In the genomic region with DNA sequence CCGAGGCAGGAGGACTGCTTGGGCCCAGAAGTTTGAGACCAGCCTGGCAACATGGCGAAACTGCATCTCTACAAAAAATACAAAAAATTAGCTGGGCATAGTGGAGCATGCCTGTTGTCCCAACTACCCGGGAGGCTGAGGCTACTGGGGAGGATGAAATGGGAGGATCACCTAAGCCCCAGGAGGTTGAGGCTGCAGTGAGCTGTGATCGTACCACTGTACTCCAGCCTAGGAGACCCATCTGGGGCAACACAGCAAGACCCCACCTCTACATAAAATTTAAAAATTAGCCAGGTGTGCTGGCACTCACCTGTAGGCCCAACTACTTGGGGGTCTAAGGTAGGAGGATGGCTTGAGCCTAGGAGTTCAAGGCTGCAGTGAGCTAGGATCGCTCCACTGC, we compare ENCODE assay signal across 21 cellular contexts. TPM values are rescaled to one million over a fixed set of nuclear protein-coding genes. Genes with fewer than 3 reads are reported as not detected.
A peak's percentile ranks its signal among the peaks of the same experiment; 100 is the strongest.
DNase-seq lines count a peak whose midpoint lies in the region; ATAC-seq, FAIRE-seq and TF ChIP-seq lines count a peak whose summit lies in the region.
"Had no signal": no experiment of that assay in that cellular context is flagged by ENCODE, and none has a peak within 500 bp of the region (broad histone marks: within the 10 kb centered on the region; RNA-seq: fewer than 3 reads in every experiment).

No MANE protein-coding gene starts in this region.

- TF ChIP-seq EP300 in HepG2 (IDR thresholded peaks at IDR 0.05; ENCODE audit: low read depth in 2 of 2, low read length in 2 of 2) (no peak), HepG2 (CRISPR knock-in tag; IDR thresholded peaks at IDR 0.05; ENCODE audit: borderline replicate concordance) (no peak)

- peaks cover 40% of the 10 kb centered on the region for H3K79me2 ChIP-seq in HepG2 (ENCODE audit: insufficient read depth, low read length)
- peaks cover 53% of the 10 kb centered on the region for H3K79me2 ChIP-seq in Karpas-422 (ENCODE audit: low read length)

- H2AFZ ChIP-seq in HepG2 (ENCODE audit: low read length) (no peak overlapping the region), Karpas-422 (ENCODE audit: low read length) (no peak overlapping the region)
- H2AFZ ChIP-seq: neural progenitor cell had no signal

- DNase-seq in HepG2 (ENCODE audit: low spot score) (no peak), right lobe of liver (no peak), Karpas-422 (no peak), T-cell (no peak)
- DNase-seq in activated naive CD8-positive, alpha-beta T cell treated with anti-CD3 and anti-CD28 coated beads, Interleukin-2, amount 50 U/mL, for 24 hours, result no peak
- DNase-seq in stimulated activated effector memory CD8-positive, alpha-beta T cell treated with anti-CD3 and anti-CD28 coated beads, Interleukin-12 subunit alpha, Interleukin-12 subunit beta, amount 100 ng/mL, for 72 hours (ENCODE audit: low spot score in 2 of 2), result no peak
- DNase-seq: activated CD4-positive, alpha-beta T cell treated with anti-CD3 and anti-CD28 coated beads for 1 hour; aorta; H7; hippocampal formation; kidney glomerular epithelial cell; mesendoderm; NCI-H187 treated with DMSO at 0.1 percent for 48 hours; NCI-H446; SHP77 treated with DMSO at 0.1 percent for 48 hours; tibial artery had no signal

- H3K27ac ChIP-seq in HepG2 (ENCODE audit: extremely low read length, insufficient read depth, low read length), result no peak overlapping the region
- no peak overlapping the region for H3K27ac ChIP-seq in right lobe of liver
- no peak overlapping the region for H3K27ac ChIP-seq in Karpas-422 (ENCODE audit: low read length)
- H3K27ac ChIP-seq: neural progenitor cell had no signal

- no peak for ATAC-seq in HepG2
- ATAC-seq in right lobe of liver, result no peak
- ATAC-seq in activated naive CD8-positive, alpha-beta T cell treated with anti-CD3 and anti-CD28 coated beads, Interleukin-2, amount 50 U/mL, for 24 hours, result no peak
- no peak for ATAC-seq in stimulated activated effector memory CD8-positive, alpha-beta T cell treated with anti-CD3 and anti-CD28 coated beads, Interleukin-12 subunit alpha, Interleukin-12 subunit beta, amount 100 ng/mL, for 72 hours
- no peak for ATAC-seq in T-cell (replicated peaks in 1 of 4)
- no peak for ATAC-seq in HG02610 (IDR thresholded peaks at IDR 0.05; ENCODE audit: unreplicated experiment)
- ATAC-seq in HG03439 (IDR thresholded peaks at IDR 0.05; ENCODE audit: unreplicated experiment), result no peak
- ATAC-seq: activated T-helper 17 cell treated with anti-CD3 and anti-CD28 coated beads, Interleukin-2, amount 50 U/mL, for 72 hours had no signal

- peaks cover 27% of the 10 kb centered on the region for H3K4me1 Mint-ChIP-seq in activated naive CD8-positive, alpha-beta T cell treated with anti-CD3 and anti-CD28 coated beads, Interleukin-2, amount 50 U/mL, for 24 hours
- H3K4me1 Mint-ChIP-seq in stimulated activated effector memory CD8-positive, alpha-beta T cell treated with anti-CD3 and anti-CD28 coated beads, Interleukin-12 subunit alpha, Interleukin-12 subunit beta, amount 100 ng/mL, for 72 hours, result peaks cover 29% of the 10 kb centered on the region
- peaks cover 16 to 48% (median 47%) of the 10 kb centered on the region in 3 donors for H3K4me1 Mint-ChIP-seq in T-cell
- H3K4me1 Mint-ChIP-seq: activated T-helper 17 cell treated with anti-CD3 and anti-CD28 coated beads, Interleukin-2, amount 50 U/mL, for 72 hours had no signal

- H3K36me3 ChIP-seq in HepG2 (replicated peaks in 1 of 2; ENCODE audit: control insufficient read depth in 1 of 2, insufficient read depth in 2 of 2, low read length in 2 of 2), result no peaks in the 10 kb centered on the region
- no peaks in the 10 kb centered on the region for H3K36me3 ChIP-seq in right lobe of liver
- H3K36me3 ChIP-seq in Karpas-422 (ENCODE audit: insufficient read depth, low read length), result peaks cover 19% of the 10 kb centered on the region; the same call in 1 of the 2 replicates
- H3K36me3 ChIP-seq: neural progenitor cell had no signal

- peaks cover 12% of the 10 kb centered on the region for H3K36me3 Mint-ChIP-seq in activated naive CD8-positive, alpha-beta T cell treated with anti-CD3 and anti-CD28 coated beads, Interleukin-2, amount 50 U/mL, for 24 hours (ENCODE audit: low read depth)
- H3K36me3 Mint-ChIP-seq in stimulated activated effector memory CD8-positive, alpha-beta T cell treated with anti-CD3 and anti-CD28 coated beads, Interleukin-12 subunit alpha, Interleukin-12 subunit beta, amount 100 ng/mL, for 72 hours, result peaks cover 46% of the 10 kb centered on the region
- H3K36me3 Mint-ChIP-seq in T-cell, result peaks cover 7% of the 10 kb centered on the region

- in situ Hi-C loops in HepG2 (cut with HindIII; ENCODE audit: extremely low pct_ligation_motif_present, low pct_unique_long_range_greater_than_20kb), result no loop called here

- no TSS peak for BruUV-seq in HepG2 (replicated peaks; lab: Mats Ljungman, UMichigan)

- H3K27me3 ChIP-seq in HepG2 (ENCODE audit: control insufficient read depth in 1 of 2, insufficient read depth in 2 of 2, low read length in 2 of 2), result no peaks in the 10 kb centered on the region; a peak in 1 of 5 replicates
- no peaks in the 10 kb centered on the region for H3K27me3 ChIP-seq in right lobe of liver
- H3K27me3 ChIP-seq in Karpas-422 (ENCODE audit: low read length), result no peaks in the 10 kb centered on the region
- H3K27me3 ChIP-seq: tibial artery had no signal

- CTCF ChIA-PET in HepG2 (lab: Yijun Ruan, JAX; ENCODE audit: low intra/inter-chr PET ratio, low total read pairs), result no interaction called here
- CTCF ChIA-PET in T-cell (lab: Charles Lee), result no interaction called here

- H3K4me1 ChIP-seq in HepG2 (ENCODE audit: insufficient read depth, low read length) (peaks cover 82% of the 10 kb centered on the region), right lobe of liver (peaks cover 0 to 70% (median 26%) of the 10 kb centered on the region in 4 donors), Karpas-422 (ENCODE audit: low read length) (peaks cover 20% of the 10 kb centered on the region)

- no peak for FAIRE-seq in HepG2 (lab: Jason Lieb, UNC)
- FAIRE-seq: endometrium had no signal

- H3K4me3 Mint-ChIP-seq in activated naive CD8-positive, alpha-beta T cell treated with anti-CD3 and anti-CD28 coated beads, Interleukin-2, amount 50 U/mL, for 24 hours, result peak overlapping the region; percentile 54
- peak overlapping the region; percentile 83 for H3K4me3 Mint-ChIP-seq in stimulated activated effector memory CD8-positive, alpha-beta T cell treated with anti-CD3 and anti-CD28 coated beads, Interleukin-12 subunit alpha, Interleukin-12 subunit beta, amount 100 ng/mL, for 72 hours
- no peak overlapping the region for H3K4me3 Mint-ChIP-seq in T-cell

- H4K20me1 ChIP-seq in HepG2 (ENCODE audit: insufficient read depth, low read length) (peaks cover 17% of the 10 kb centered on the region), Karpas-422 (ENCODE audit: insufficient read depth, low read depth, low read length) (peaks cover 7% of the 10 kb centered on the region; the same call in 1 of the 2 replicates)

- H3K4me2 ChIP-seq in HepG2 (ENCODE audit: low read depth, low read length) (peak overlapping the region; percentile 86), Karpas-422 (ENCODE audit: low read depth, low read length, poor library complexity, severe bottlenecking) (peak overlapping the region; percentile 76)

- no peak overlapping the region; the same call in 1 of the 2 replicates for H3K9ac ChIP-seq in HepG2 (ENCODE audit: insufficient read depth, low read depth, low read length)
- peak overlapping the region; percentile 51; the same call in 1 of the 2 replicates for H3K9ac ChIP-seq in Karpas-422 (ENCODE audit: low read length)
- H3K9ac ChIP-seq: neural progenitor cell had no signal

- TF ChIP-seq CTCF in HepG2 (CRISPR knock-in tag; IDR thresholded peaks at IDR 0.05) (no peak), right lobe of liver (IDR thresholded peaks at IDR 0.05) (no peak)

- no peaks in the 10 kb centered on the region for H3K27me3 Mint-ChIP-seq in activated naive CD8-positive, alpha-beta T cell treated with anti-CD3 and anti-CD28 coated beads, Interleukin-2, amount 50 U/mL, for 24 hours
- no peaks in the 10 kb centered on the region for H3K27me3 Mint-ChIP-seq in T-cell
- H3K27me3 Mint-ChIP-seq: activated T-helper 17 cell treated with anti-CD3 and anti-CD28 coated beads, Interleukin-2, amount 50 U/mL, for 72 hours had no signal

- intact Hi-C loops in HepG2 (cut with micrococcal nuclease; ENCODE audit: unreplicated experiment), result no loop called here
- intact Hi-C loops in right lobe of liver (cut with DNase I), result no loop called here

- H3K9me3 ChIP-seq in HepG2 (ENCODE audit: low read length), result no peaks in the 10 kb centered on the region
- H3K9me3 ChIP-seq in right lobe of liver, result no peaks in the 10 kb centered on the region
- H3K9me3 ChIP-seq in Karpas-422 (ENCODE audit: low read length), result no peaks in the 10 kb centered on the region
- H3K9me3 ChIP-seq: tibial artery had no signal

- H3K9me2 ChIP-seq in Karpas-422 (replicated peaks; ENCODE audit: insufficient read depth, low read length), result no peaks in the 10 kb centered on the region

- no peak overlapping the region; a peak in 1 of 6 replicates for H3K4me3 ChIP-seq in HepG2 (replicated peaks in 1 of 3; ENCODE audit: insufficient read depth in 1 of 3, low read depth in 2 of 3, low read length in 3 of 3)
- no peak overlapping the region for H3K4me3 ChIP-seq in right lobe of liver
- peak overlapping the region; percentile 100; the same call in 1 of the 2 replicates for H3K4me3 ChIP-seq in Karpas-422 (ENCODE audit: low read length)
- H3K4me3 ChIP-seq: neural progenitor cell, tibial artery had no signal

- no peak for TF ChIP-seq RAD21 in HepG2 (CRISPR knock-in tag; IDR thresholded peaks at IDR 0.05)

- POLR2A ChIA-PET in HepG2 (lab: Yijun Ruan, JAX), result interaction anchor here (1.5 to 4.4 kb wide), 4 partner anchors 11 to 40 kb away, joined by 3 to 36 read pairs (median 13); a partner anchor contains a TSS
- POLR2A ChIA-PET in T-cell (lab: Charles Lee), result no interaction called here

- no peaks in the 10 kb centered on the region for H3K9me3 Mint-ChIP-seq in activated naive CD8-positive, alpha-beta T cell treated with anti-CD3 and anti-CD28 coated beads, Interleukin-2, amount 50 U/mL, for 24 hours
- H3K9me3 Mint-ChIP-seq in stimulated activated effector memory CD8-positive, alpha-beta T cell treated with anti-CD3 and anti-CD28 coated beads, Interleukin-12 subunit alpha, Interleukin-12 subunit beta, amount 100 ng/mL, for 72 hours, result no peaks in the 10 kb centered on the region
- no peaks in the 10 kb centered on the region for H3K9me3 Mint-ChIP-seq in T-cell
- H3K9me3 Mint-ChIP-seq: activated T-helper 17 cell treated with anti-CD3 and anti-CD28 coated beads, Interleukin-2, amount 50 U/mL, for 72 hours; neural progenitor cell had no signal

- H3K27ac Mint-ChIP-seq in activated naive CD8-positive, alpha-beta T cell treated with anti-CD3 and anti-CD28 coated beads, Interleukin-2, amount 50 U/mL, for 24 hours, result no peak overlapping the region
- H3K27ac Mint-ChIP-seq in stimulated activated effector memory CD8-positive, alpha-beta T cell treated with anti-CD3 and anti-CD28 coated beads, Interleukin-12 subunit alpha, Interleukin-12 subunit beta, amount 100 ng/mL, for 72 hours, result peak overlapping the region; percentile 90
- no peak overlapping the region for H3K27ac Mint-ChIP-seq in T-cell
- H3K27ac Mint-ChIP-seq: activated T-helper 17 cell treated with anti-CD3 and anti-CD28 coated beads, Interleukin-2, amount 50 U/mL, for 72 hours; neural progenitor cell had no signal

- TF ChIP-seq POLR2A in HepG2 (IDR thresholded peaks at IDR 0.05; ENCODE audit: insufficient read depth in 1 of 2, low read depth in 2 of 2, low read length in 2 of 2), result no peak
- no peak for TF ChIP-seq POLR2A in right lobe of liver (IDR thresholded peaks at IDR 0.05)

- 93% methylated on average over 3 of the region's 5 CpGs for WGBS in HepG2 (ENCODE audit: low lambda C conversion rate)
- 95% methylated on average over 3 of the region's 5 CpGs for WGBS in right lobe of liver (ENCODE audit: insufficient coverage, low coverage, low lambda C conversion rate, missing lambda C conversion rate)

RNA-seq across cellular contexts. Expression of a gene that starts 1.8 kb away (rescaled TPM):
- 39.5 and 51.8 TPM in 2 replicates for total RNA-seq in HepG2 (2016; rRNA removed; fragmentation: Illumina TruSeq; extraction: Trizol)
- 62.7 and 78.9 TPM in 2 replicates for total RNA-seq in HepG2 (2016; cell fraction: cytosol; rRNA removed; fragmentation: Illumina TruSeq; extraction: Trizol; ENCODE audit: low read depth)
- 44.0 and 55.1 TPM in 2 replicates for total RNA-seq in HepG2 (2016; cell fraction: insoluble cytoplasmic fraction; rRNA removed; fragmentation: Illumina TruSeq; extraction: Trizol)
- total RNA-seq in HepG2 (2016; cell fraction: membrane; rRNA removed; fragmentation: Illumina TruSeq; extraction: Trizol), result 48.0 and 59.1 TPM in 2 replicates
- 21.8 and 30.9 TPM in 2 replicates for total RNA-seq in HepG2 (2016; cell fraction: nucleus; rRNA removed; fragmentation: Illumina TruSeq; extraction: Trizol)
- polyA plus RNA-seq in HepG2 (2011; rRNA removed), result 51.5 and 64.5 TPM in 2 replicates
- 79.1 and 106 TPM in 2 replicates for polyA plus RNA-seq in HepG2 (2011; cell fraction: cytosol; rRNA removed)
- polyA plus RNA-seq in HepG2 (2011; cell fraction: nucleus; rRNA removed), result 59.7 and 63.8 TPM in 2 replicates
- 28.9 and 43.2 TPM in 2 replicates for polyA plus RNA-seq in HepG2 (2012)
- polyA plus RNA-seq in HepG2 (2016; cell fraction: cytosol; fragmentation: Illumina TruSeq; extraction: Trizol; ENCODE audit: low read depth), result 51.5 and 69.1 TPM in 2 replicates
- 31.2 and 31.7 TPM in 2 replicates for polyA plus RNA-seq in HepG2 (2016; cell fraction: insoluble cytoplasmic fraction; fragmentation: Illumina TruSeq; extraction: Trizol; ENCODE audit: low read depth)
- 35.5 and 47.0 TPM in 2 replicates for polyA plus RNA-seq in HepG2 (2016; cell fraction: membrane; fragmentation: Illumina TruSeq; extraction: Trizol; ENCODE audit: low read depth)
- polyA plus RNA-seq in HepG2 (2016; cell fraction: nucleus; fragmentation: Illumina TruSeq; extraction: Trizol; ENCODE audit: insufficient read depth, low read depth), result 70.3 and 85.7 TPM in 2 replicates
- polyA minus RNA-seq in HepG2 (2011; rRNA and poly(A)+ RNA removed; ENCODE audit: low replicate concordance), result 22.9 and 24.5 TPM in 2 replicates
- polyA minus RNA-seq in HepG2 (2011; cell fraction: cytosol; rRNA and poly(A)+ RNA removed), result 13.2 and 17.4 TPM in 2 replicates
- 12.3 and 12.9 TPM in 2 replicates for polyA minus RNA-seq in HepG2 (2011; cell fraction: nucleus; rRNA and poly(A)+ RNA removed)
- 10 to 100 TPM; 27.9 to 45.9 (median 32.8) TPM for total RNA-seq in right lobe of liver
- total RNA-seq in Karpas-422 (2014; rRNA removed; shearing (Covaris generic); ENCODE audit: low replicate concordance), result 65.6 and 126 TPM in 2 replicates
- 10 to 100 TPM; 41.2 to 53.7 (median 47.4) TPM for total RNA-seq in T-cell

RNA-seq across cellular contexts. Expression of a gene that starts 22.3 kb away (rescaled TPM):
- total RNA-seq in HepG2 (2016; rRNA removed; fragmentation: Illumina TruSeq; extraction: Trizol) (6.9 and 18.2 TPM in 2 replicates), right lobe of liver (10 to 100 TPM; 13.5 to 22.9 (median 16.8) TPM), T-cell (under 1 TPM; 0.38 to 0.89 (median 0.56) TPM)
- total RNA-seq in HepG2 (2016; cell fraction: cytosol; rRNA removed; fragmentation: Illumina TruSeq; extraction: Trizol; ENCODE audit: low read depth), result 2.8 and 3.3 TPM in 2 replicates
- total RNA-seq in HepG2 (2016; cell fraction: insoluble cytoplasmic fraction; rRNA removed; fragmentation: Illumina TruSeq; extraction: Trizol), result 5.9 and 17.8 TPM in 2 replicates
- 5.8 and 6.6 TPM in 2 replicates for total RNA-seq in HepG2 (2016; cell fraction: membrane; rRNA removed; fragmentation: Illumina TruSeq; extraction: Trizol)
- 22.5 and 25.6 TPM in 2 replicates for total RNA-seq in HepG2 (2016; cell fraction: nucleus; rRNA removed; fragmentation: Illumina TruSeq; extraction: Trizol)
- 8.4 and 15.5 TPM in 2 replicates for polyA plus RNA-seq in HepG2 (2011; rRNA removed)
- polyA plus RNA-seq in HepG2 (2011; cell fraction: cytosol; rRNA removed), result 9.0 and 15.7 TPM in 2 replicates
- polyA plus RNA-seq in HepG2 (2011; cell fraction: nucleus; rRNA removed), result 47.1 and 58.1 TPM in 2 replicates
- polyA plus RNA-seq in HepG2 (2012), result 9.8 and 16.9 TPM in 2 replicates
- polyA plus RNA-seq in HepG2 (2016; cell fraction: cytosol; fragmentation: Illumina TruSeq; extraction: Trizol; ENCODE audit: low read depth), result 2.3 and 2.6 TPM in 2 replicates
- polyA plus RNA-seq in HepG2 (2016; cell fraction: insoluble cytoplasmic fraction; fragmentation: Illumina TruSeq; extraction: Trizol; ENCODE audit: low read depth), result 7.7 and 10.2 TPM in 2 replicates
- 3.1 and 4.1 TPM in 2 replicates for polyA plus RNA-seq in HepG2 (2016; cell fraction: membrane; fragmentation: Illumina TruSeq; extraction: Trizol; ENCODE audit: low read depth)
- 40.8 and 43.4 TPM in 2 replicates for polyA plus RNA-seq in HepG2 (2016; cell fraction: nucleus; fragmentation: Illumina TruSeq; extraction: Trizol; ENCODE audit: insufficient read depth, low read depth)
- 1.2 and 47.2 TPM in 2 replicates for polyA minus RNA-seq in HepG2 (2011; rRNA and poly(A)+ RNA removed; ENCODE audit: low replicate concordance)
- polyA minus RNA-seq in HepG2 (2011; cell fraction: cytosol; rRNA and poly(A)+ RNA removed), result 18.8 and 21.5 TPM in 2 replicates
- 32.1 and 35.9 TPM in 2 replicates for polyA minus RNA-seq in HepG2 (2011; cell fraction: nucleus; rRNA and poly(A)+ RNA removed)
- 4.1 and 8.9 TPM in 2 replicates for total RNA-seq in Karpas-422 (2014; rRNA removed; shearing (Covaris generic); ENCODE audit: low replicate concordance)

RNA-seq across cellular contexts. Expression of a gene that starts 33.5 kb away (rescaled TPM):
- total RNA-seq in HepG2 (2016; rRNA removed; fragmentation: Illumina TruSeq; extraction: Trizol) (0.24 and 0.29 TPM in 2 replicates), right lobe of liver (1 to 10 TPM in 5 of 6 experiments, under 1 TPM in 1; 0.79 to 2.6 (median 1.4) TPM), T-cell (under 1 TPM in 3 of 5 donors, not detected in 2; 0.18 to 0.20 (median 0.19) TPM)
- 1.0 and 1.1 TPM in 2 replicates for total RNA-seq in HepG2 (2016; cell fraction: cytosol; rRNA removed; fragmentation: Illumina TruSeq; extraction: Trizol; ENCODE audit: low read depth)
- total RNA-seq in HepG2 (2016; cell fraction: insoluble cytoplasmic fraction; rRNA removed; fragmentation: Illumina TruSeq; extraction: Trizol), result 0.18 and 0.30 TPM in 2 replicates
- 0.59 and 0.65 TPM in 2 replicates for total RNA-seq in HepG2 (2016; cell fraction: membrane; rRNA removed; fragmentation: Illumina TruSeq; extraction: Trizol)
- 0.34 and 0.63 TPM in 2 replicates for total RNA-seq in HepG2 (2016; cell fraction: nucleus; rRNA removed; fragmentation: Illumina TruSeq; extraction: Trizol)
- 0.28 and 0.39 TPM in 2 replicates for polyA plus RNA-seq in HepG2 (2011; rRNA removed)
- polyA plus RNA-seq in HepG2 (2011; cell fraction: cytosol; rRNA removed), result 0.17 and 0.18 TPM in 2 replicates
- 1.1 and 1.3 TPM in 2 replicates for polyA plus RNA-seq in HepG2 (2011; cell fraction: nucleus; rRNA removed)
- 0.91 and 2.0 TPM in 2 replicates for polyA plus RNA-seq in HepG2 (2012)
- 0.27 and 0.43 TPM in 2 replicates for polyA plus RNA-seq in HepG2 (2016; cell fraction: cytosol; fragmentation: Illumina TruSeq; extraction: Trizol; ENCODE audit: low read depth)
- 0.70 and 0.86 TPM in 2 replicates for polyA plus RNA-seq in HepG2 (2016; cell fraction: insoluble cytoplasmic fraction; fragmentation: Illumina TruSeq; extraction: Trizol; ENCODE audit: low read depth)
- 1.3 and 1.4 TPM in 2 replicates for polyA plus RNA-seq in HepG2 (2016; cell fraction: membrane; fragmentation: Illumina TruSeq; extraction: Trizol; ENCODE audit: low read depth)
- polyA plus RNA-seq in HepG2 (2016; cell fraction: nucleus; fragmentation: Illumina TruSeq; extraction: Trizol; ENCODE audit: insufficient read depth, low read depth), result 1.6 and 1.8 TPM in 2 replicates
- polyA minus RNA-seq in HepG2 (2011; rRNA and poly(A)+ RNA removed; ENCODE audit: low replicate concordance), result 0.44 and 3.2 TPM in 2 replicates
- polyA minus RNA-seq in HepG2 (2011; cell fraction: cytosol; rRNA and poly(A)+ RNA removed), result 0.18 and 0.99 TPM in 2 replicates
- polyA minus RNA-seq in HepG2 (2011; cell fraction: nucleus; rRNA and poly(A)+ RNA removed), result 0.25 and 0.52 TPM in 2 replicates
- 0.07 TPM in 1 of 2 replicates, not detected in the other for total RNA-seq in Karpas-422 (2014; rRNA removed; shearing (Covaris generic); ENCODE audit: low replicate concordance)

Comparison
In these comparisons a context has a peak if more than half of its experiments do, and no peak if none do; other contexts are left out.
1. H3K4me3 Mint-ChIP-seq: peak in activated naive CD8-positive, alpha-beta T cell treated with anti-CD3 and anti-CD28 coated beads, Interleukin-2, amount 50 U/mL, for 24 hours (single experiment) and stimulated activated effector memory CD8-positive, alpha-beta T cell treated with anti-CD3 and anti-CD28 coated beads, Interleukin-12 subunit alpha, Interleukin-12 subunit beta, amount 100 ng/mL, for 72 hours (single experiment); none in T-cell (0 of 3).